ENCODE assay signal across 19 cellular contexts in the genomic region with DNA sequence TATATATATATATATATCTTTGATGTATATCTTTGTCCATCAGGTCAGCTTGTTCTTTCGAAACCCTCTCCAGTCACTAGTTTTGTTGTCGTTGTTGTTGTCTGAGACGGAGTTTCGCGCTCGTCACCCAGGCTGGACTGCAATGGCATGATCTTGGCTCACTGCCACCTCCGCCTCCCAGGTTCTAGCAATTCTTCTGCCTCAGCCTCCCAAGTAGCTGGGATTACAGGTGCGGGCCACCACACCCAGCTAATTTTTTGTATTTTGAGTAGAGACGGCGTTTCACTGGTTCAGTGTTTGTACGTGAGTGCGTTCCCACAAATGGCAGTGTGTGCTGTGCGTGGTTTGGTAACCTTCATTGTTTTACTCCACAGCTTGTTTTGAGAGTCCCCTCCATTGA. TPM values are rescaled to one million over a fixed set of nuclear protein-coding genes. Genes with fewer than 3 reads are reported as not detected.
DNase-seq lines count a peak whose midpoint lies in the region; ATAC-seq, FAIRE-seq and TF ChIP-seq lines count a peak whose summit lies in the region.
"Had no signal": no experiment of that assay in that cellular context is flagged by ENCODE, and none has a peak within 500 bp of the region (broad histone marks: within the 10 kb centered on the region; RNA-seq: fewer than 3 reads in every experiment).

No MANE protein-coding gene starts in this region.

- H2BK12ac ChIP-seq in H1 (ENCODE audit: low read depth, low read length), result 0 out of 2 replicates have a peak overlapping the region, but pooled peaks have one; percentile 11

- no peaks in the 10 kb centered on the region for H3K36me3 Mint-ChIP-seq in CD4-positive, CD25-positive, alpha-beta regulatory T cell

- no peak for TF ChIP-seq CTCF in OCI-LY3 (IDR thresholded peaks at IDR 0.05; ENCODE audit: low read depth, low read length)
- TF ChIP-seq CTCF in H1 (IDR thresholded peaks at IDR 0.05; ENCODE audit: control extremely low read depth in 1 of 3, insufficient read depth in 1 of 3, low read depth in 1 of 3, low read length in 3 of 3), result no peak
- TF ChIP-seq CTCF in pancreas (IDR thresholded peaks at IDR 0.05), result no peak

- no peak for TF ChIP-seq RAD21 in H1 (IDR thresholded peaks at IDR 0.05 in 1 of 2, conservative IDR thresholded peaks at IDR 0.05 in 1 of 2; ENCODE audit: low read depth in 2 of 2, low read length in 2 of 2)

- no peak overlapping the region for H2BK5ac ChIP-seq in H1 (ENCODE audit: low read depth, low read length)

- no peak overlapping the region; the same call in 1 of the 2 replicates for H3K18ac ChIP-seq in H1 (ENCODE audit: extremely low read depth, low read length)

- peaks cover 17 to 38% (median 31%) of the 10 kb centered on the region in 4 donors for H3K4me1 Mint-ChIP-seq in CD4-positive, CD25-positive, alpha-beta regulatory T cell

- H3K36me3 ChIP-seq in CD4-positive, CD25-positive, alpha-beta regulatory T cell (ENCODE audit: control insufficient read depth, insufficient read depth, low read length), result no peaks in the 10 kb centered on the region
- H3K36me3 ChIP-seq in OCI-LY3 (replicated peaks; ENCODE audit: low read depth, low read length) (no peaks in the 10 kb centered on the region), H1 (ENCODE audit: control insufficient read depth in 2 of 4, insufficient read depth in 4 of 4, low read length in 3 of 4) (no peaks in the 10 kb centered on the region; a peak in 1 of 8 replicates), pancreas (no peaks in the 10 kb centered on the region)
- H3K36me3 ChIP-seq: breast epithelium, sigmoid colon had no signal

- no peak overlapping the region for H4K91ac ChIP-seq in H1 (replicated peaks; ENCODE audit: insufficient read length, low read length)

- H2BK20ac ChIP-seq in H1 (ENCODE audit: low read length), result no peak overlapping the region

- no peak for DNase-seq in CD4-positive, CD25-positive, alpha-beta regulatory T cell
- DNase-seq in H1 (ENCODE audit: low read depth in 1 of 2, low spot score in 2 of 2), result no peak
- no peak for DNase-seq in pancreas
- DNase-seq in HPDE6-E6E7 (ENCODE audit: extremely low spot score), result no peak
- DNase-seq: activated CD4-positive, alpha-beta T cell treated with anti-CD3 and anti-CD28 coated beads for 4 hours; activated gamma-delta T cell; effector memory CD4-positive, alpha-beta T cell; foreskin keratinocyte; GOT3; NCI-H2081 treated with DMSO at 0.1 percent for 48 hours; occipital lobe; sigmoid colon; T-helper 17 cell had no signal

- no peak for TF ChIP-seq EP300 in H1 (IDR thresholded peaks at IDR 0.05; ENCODE audit: borderline replicate concordance in 1 of 2, low read depth in 2 of 2, low read length in 2 of 2)

- H3K79me2 ChIP-seq in OCI-LY3 (ENCODE audit: low read length) (no peaks in the 10 kb centered on the region), H1 (ENCODE audit: control insufficient read depth in 1 of 2, insufficient read depth in 2 of 2, low read length in 2 of 2) (peaks cover 0 to 1% of the 10 kb centered on the region in 2 experiments; a peak in 1 of 4 replicates)

- H3K14ac ChIP-seq in H1 (ENCODE audit: insufficient read length), result no peak overlapping the region

- H3K9me3 ChIP-seq in CD4-positive, CD25-positive, alpha-beta regulatory T cell (ENCODE audit: control insufficient read depth in 2 of 2, low read length in 2 of 2), result no peaks in the 10 kb centered on the region
- no peaks in the 10 kb centered on the region for H3K9me3 ChIP-seq in OCI-LY3 (ENCODE audit: insufficient read depth, low read length)
- H3K9me3 ChIP-seq in H1 (ENCODE audit: insufficient read depth in 2 of 2, low read depth in 1 of 2, low read length in 1 of 2), result no peaks in the 10 kb centered on the region
- H3K9me3 ChIP-seq in pancreas, result no peaks in the 10 kb centered on the region
- H3K9me3 ChIP-seq: breast epithelium, sigmoid colon had no signal

- no peak overlapping the region for H4K5ac ChIP-seq in H1 (ENCODE audit: insufficient read length, low read depth, low read length)

- no peaks in the 10 kb centered on the region for H3K27me3 Mint-ChIP-seq in CD4-positive, CD25-positive, alpha-beta regulatory T cell
- H3K27me3 Mint-ChIP-seq: T-helper 17 cell had no signal

- H2AFZ ChIP-seq in OCI-LY3 (ENCODE audit: low read depth, low read length) (peak overlapping the region; percentile 48), H1 (ENCODE audit: low read length) (peak overlapping the region; percentile 95)

- no peak overlapping the region for H3K56ac ChIP-seq in H1 (replicated peaks; ENCODE audit: insufficient read length, low read depth, low read length)

- H2AK5ac ChIP-seq in H1 (ENCODE audit: low read depth, low read length), result no peak overlapping the region

- no peaks in the 10 kb centered on the region for H3K27me3 ChIP-seq in CD4-positive, CD25-positive, alpha-beta regulatory T cell (ENCODE audit: control insufficient read depth, insufficient read depth, low read length)
- no peaks in the 10 kb centered on the region for H3K27me3 ChIP-seq in OCI-LY3 (ENCODE audit: low read depth, low read length)
- H3K27me3 ChIP-seq in H1 (replicated peaks in 1 of 4; ENCODE audit: control insufficient read depth in 3 of 4, extremely low read depth in 1 of 4, insufficient read depth in 3 of 4, low read length in 3 of 4), result no peaks in the 10 kb centered on the region
- H3K27me3 ChIP-seq in pancreas, result no peaks in the 10 kb centered on the region
- H3K27me3 ChIP-seq: breast epithelium, foreskin keratinocyte, sigmoid colon had no signal

- peak overlapping the region in 1 of 4 donors; percentile 50 for H3K4me3 Mint-ChIP-seq in CD4-positive, CD25-positive, alpha-beta regulatory T cell
- H3K4me3 Mint-ChIP-seq: T-helper 17 cell had no signal

- H3K27ac ChIP-seq in CD4-positive, CD25-positive, alpha-beta regulatory T cell (ENCODE audit: insufficient read depth, low read length, poor library complexity, severe bottlenecking), result peak overlapping the region; percentile 60
- H3K27ac ChIP-seq in OCI-LY3 (ENCODE audit: low read length), result peak overlapping the region; percentile 74
- no peak overlapping the region for H3K27ac ChIP-seq in H1 (ENCODE audit: low read depth, low read length)
- peak overlapping the region in 3 of 4 donors; percentile 58 to 78 (median 73) for H3K27ac ChIP-seq in pancreas
- H3K27ac ChIP-seq: breast epithelium, foreskin keratinocyte, sigmoid colon had no signal

- no peak for FAIRE-seq in H1 (lab: Jason Lieb, UNC)
- no peak for FAIRE-seq in pancreas (lab: Jason Lieb, UNC)

- no peak overlapping the region for H3K4me3 ChIP-seq in CD4-positive, CD25-positive, alpha-beta regulatory T cell (ENCODE audit: low read depth, low read length)
- peak overlapping the region; percentile 38; the same call in 1 of the 2 replicates for H3K4me3 ChIP-seq in OCI-LY3 (ENCODE audit: low read length)
- no peak overlapping the region for H3K4me3 ChIP-seq in H1 (ENCODE audit: extremely low read depth in 1 of 4, insufficient read depth in 2 of 4, low read depth in 3 of 4, low read length in 4 of 4)
- no peak overlapping the region for H3K4me3 ChIP-seq in pancreas
- H3K4me3 ChIP-seq: breast epithelium, sigmoid colon had no signal

- H3K23me2 ChIP-seq in H1 (ENCODE audit: low read depth, low read length), result peaks cover under 1% of the 10 kb centered on the region; the same call in 1 of the 2 replicates

- H2BK15ac ChIP-seq in H1 (ENCODE audit: low read length), result no peak overlapping the region

- H3K4ac ChIP-seq in H1 (replicated peaks; ENCODE audit: insufficient read length, low read depth, low read length), result no peak overlapping the region

- H3K27ac Mint-ChIP-seq in CD4-positive, CD25-positive, alpha-beta regulatory T cell, result peak overlapping the region in 2 of 3 donors; percentile 48 to 78

- H3K4me1 ChIP-seq in CD4-positive, CD25-positive, alpha-beta regulatory T cell (ENCODE audit: control insufficient read depth, insufficient read depth, low read length, poor library complexity, severe bottlenecking), result peaks cover 12% of the 10 kb centered on the region
- H3K4me1 ChIP-seq in OCI-LY3 (ENCODE audit: low read length), result peaks cover 15% of the 10 kb centered on the region
- H3K4me1 ChIP-seq in H1 (replicated peaks in 1 of 4; ENCODE audit: control insufficient read depth in 3 of 4, insufficient read depth in 4 of 4, low read length in 3 of 4), result peaks cover 0 to 13% (median 5%) of the 10 kb centered on the region in 4 experiments
- H3K4me1 ChIP-seq in pancreas, result peaks cover 8 to 26% (median 20%) of the 10 kb centered on the region in 3 donors
- H3K4me1 ChIP-seq: breast epithelium, foreskin keratinocyte, sigmoid colon had no signal

- no peaks in the 10 kb centered on the region for H3K9me3 Mint-ChIP-seq in CD4-positive, CD25-positive, alpha-beta regulatory T cell

- intact Hi-C loops in pancreas (cut with DNase I), result no loop called here

- 97% methylated on average over 12 of the region's 13 CpGs; no CpG with 5 or more reads in 1 of the 2 experiments for WGBS in H1 (ENCODE audit: extremely low coverage in 1 of 2, insufficient coverage in 1 of 2, insufficient read length in 1 of 2, insufficient replicate concordance in 2 of 2, low coverage in 1 of 2, low lambda C conversion rate in 2 of 2, missing lambda C conversion rate in 1 of 2), 2 experiments
- WGBS in pancreas, 2 donors, result 97 to 98% methylated on average over 13 of the region's 13 CpGs

- no peak for TF ChIP-seq POLR2A in H1 (IDR thresholded peaks at IDR 0.05; ENCODE audit: control extremely low read depth in 1 of 2, low read depth in 2 of 2, low read length in 2 of 2)

- H4K8ac ChIP-seq in H1 (ENCODE audit: extremely low read depth, insufficient read depth, low read length), result peak overlapping the region; percentile 94; the same call in 1 of the 2 replicates

- POLR2A ChIA-PET in H1 (lab: Charles Lee; ENCODE audit: partially characterized antibody), result no interaction called here

- no peak overlapping the region for H3K23ac ChIP-seq in H1 (ENCODE audit: insufficient read length)

- no peaks in the 10 kb centered on the region for H4K20me1 ChIP-seq in OCI-LY3 (ENCODE audit: insufficient read depth, low read length)
- peaks cover 0 to 1% of the 10 kb centered on the region in 2 experiments for H4K20me1 ChIP-seq in H1 (replicated peaks in 1 of 2; ENCODE audit: control insufficient read depth in 1 of 2, insufficient read depth in 2 of 2, low read length in 2 of 2)

- H3K4me2 ChIP-seq in OCI-LY3 (ENCODE audit: low read length), result peak overlapping the region; percentile 43
- H3K4me2 ChIP-seq in H1 (ENCODE audit: insufficient read depth in 1 of 2, low read depth in 2 of 2, low read length in 2 of 2), result no peak overlapping the region

- ATAC-seq in CD4-positive, CD25-positive, alpha-beta regulatory T cell (ENCODE audit: low read depth in 2 of 2), result no peak
- ATAC-seq in pancreas, result no peak
- no peak for ATAC-seq in HG02571 (IDR thresholded peaks at IDR 0.05; ENCODE audit: unreplicated experiment)
- no peak for ATAC-seq in GM18517 (IDR thresholded peaks at IDR 0.05; ENCODE audit: unreplicated experiment)
- ATAC-seq in HG02588 (IDR thresholded peaks at IDR 0.05; ENCODE audit: unreplicated experiment), result no peak
- ATAC-seq: foreskin keratinocyte had no signal

- CTCF ChIA-PET in H1 (lab: Charles Lee; ENCODE audit: partially characterized antibody), result interaction anchor here (0.7 to 1.1 kb wide), 5 partner anchors 10 to 86 kb away, joined by 3 to 4 read pairs (median 3); no protein-coding TSS in a partner anchor

- peak overlapping the region; percentile 52; the same call in 1 of the 2 replicates for H3K9ac ChIP-seq in OCI-LY3 (ENCODE audit: low read length)
- no peak overlapping the region for H3K9ac ChIP-seq in H1 (replicated peaks in 1 of 4; ENCODE audit: extremely low read depth in 1 of 4, low read depth in 3 of 4, low read length in 3 of 4)

- no peak overlapping the region for H2BK120ac ChIP-seq in H1 (replicated peaks; ENCODE audit: low read depth, low read length)

- H3K79me1 ChIP-seq in H1 (ENCODE audit: low read depth, low read length), result no peaks in the 10 kb centered on the region

RNA-seq across cellular contexts. Expression of a gene that starts 51.7 kb away (rescaled TPM):
- total RNA-seq in CD4-positive, CD25-positive, alpha-beta regulatory T cell, result not detected
- polyA plus RNA-seq in CD4-positive, CD25-positive, alpha-beta regulatory T cell, result not detected
- total RNA-seq in H1 (2021; fragmentation: NEBNext Ultra II Directional; extraction: Animal tissue kit (Norgen Biotek cat#: 25700)), result 4.1 and 4.5 TPM in 2 replicates
- polyA plus RNA-seq in H1 (2011; rRNA removed) (2.5 and 4.9 TPM in 2 replicates), pancreas (not detected)
- 1.4 TPM for polyA plus RNA-seq in H1 (2011; cell fraction: cytosol; rRNA removed)
- 6.2 TPM for polyA plus RNA-seq in H1 (2011; cell fraction: nucleus; rRNA removed)
- polyA plus RNA-seq in H1 (2012, experiment 1 of 2), result 3.8 to 10.5 TPM (median 6.0 TPM) in 4 replicates
- polyA plus RNA-seq in H1 (2012, experiment 2 of 2), result 8.0 TPM
- polyA plus RNA-seq in H1 (2013, experiment 1 of 2), result 6.4 TPM
- polyA plus RNA-seq in H1 (2013, experiment 2 of 2), result 5.5 TPM
- 0.69 and 1.1 TPM in 2 replicates for polyA minus RNA-seq in H1 (2011; rRNA and poly(A)+ RNA removed)
- 1.7 TPM for polyA minus RNA-seq in H1 (2011; cell fraction: cytosol; rRNA and poly(A)+ RNA removed)
- polyA minus RNA-seq in H1 (2011; cell fraction: nucleus; rRNA and poly(A)+ RNA removed), result not detected
- under 1 TPM in 2 of 6 donors, not detected in 4; 0.17 to 0.21 TPM for total RNA-seq in pancreas
- total RNA-seq: breast epithelium, foreskin keratinocyte, lung microvascular endothelial cell, occipital lobe, T-helper 17 cell had no signal
- polyA plus RNA-seq: foreskin keratinocyte had no signal

RNA-seq across cellular contexts. Expression of a gene that starts 56.8 kb away (rescaled TPM):
- not detected for total RNA-seq in CD4-positive, CD25-positive, alpha-beta regulatory T cell
- polyA plus RNA-seq in CD4-positive, CD25-positive, alpha-beta regulatory T cell, result 1 to 10 TPM in 1 of 4 donors, under 1 TPM in 3; 0.38 to 2.2 (median 0.63) TPM
- 7.7 and 9.8 TPM in 2 replicates for total RNA-seq in H1 (2021; fragmentation: NEBNext Ultra II Directional; extraction: Animal tissue kit (Norgen Biotek cat#: 25700))
- polyA plus RNA-seq in H1 (2011; rRNA removed) (6.3 and 8.3 TPM in 2 replicates), pancreas (1 to 10 TPM in 1 of 2 donors, under 1 TPM in 1; 0.23 to 1.2 TPM)
- polyA plus RNA-seq in H1 (2011; cell fraction: cytosol; rRNA removed), result 6.1 TPM
- polyA plus RNA-seq in H1 (2011; cell fraction: nucleus; rRNA removed), result 16.9 TPM
- 12.4 to 16.0 TPM (median 13.1 TPM) in 4 replicates for polyA plus RNA-seq in H1 (2012, experiment 1 of 2)
- 9.8 TPM for polyA plus RNA-seq in H1 (2012, experiment 2 of 2)
- polyA plus RNA-seq in H1 (2013, experiment 1 of 2), result 16.6 TPM
- polyA plus RNA-seq in H1 (2013, experiment 2 of 2), result 17.1 TPM
- 4.7 and 6.5 TPM in 2 replicates for polyA minus RNA-seq in H1 (2011; rRNA and poly(A)+ RNA removed)
- polyA minus RNA-seq in H1 (2011; cell fraction: cytosol; rRNA and poly(A)+ RNA removed), result 5.9 TPM
- 6.0 TPM for polyA minus RNA-seq in H1 (2011; cell fraction: nucleus; rRNA and poly(A)+ RNA removed)
- total RNA-seq in pancreas, result under 1 TPM in 2 of 6 donors, not detected in 4; 0.19 to 0.37 TPM
- total RNA-seq: breast epithelium, foreskin keratinocyte, lung microvascular endothelial cell, occipital lobe, sigmoid colon, T-helper 17 cell had no signal
- polyA plus RNA-seq: foreskin keratinocyte had no signal
